1 cellular context compared by ENCODE assay signal in genomic region chr4:15928883-15929282, GRCh38.
TF ChIP-seq lines count a peak whose summit lies in the region.

No MANE protein-coding gene starts in this region.

TF ChIP-seq in HepG2, 621 proteins besides CTCF, POLR2A, EP300 and RAD21:
- TF ChIP-seq ZNF609 (CRISPR knock-in tag; IDR thresholded peaks at IDR 0.05; ENCODE audit: borderline replicate concordance), result no peak
- TF ChIP-seq ZNF761 (CRISPR knock-in tag; conservative IDR thresholded peaks at IDR 0.05), result no peak
- no peak for TF ChIP-seq TFE3 (CRISPR knock-in tag; IDR thresholded peaks at IDR 0.05)
- no peak for TF ChIP-seq NPAS2 (CRISPR knock-in tag; IDR thresholded peaks at IDR 0.05; ENCODE audit: borderline replicate concordance)
- TF ChIP-seq SIN3A (IDR thresholded peaks at IDR 0.05; ENCODE audit: borderline replicate concordance, low read depth, low read length), result no peak
- no peak for TF ChIP-seq ZNF318 (CRISPR knock-in tag; IDR thresholded peaks at IDR 0.05)
- TF ChIP-seq REXO4 (CRISPR knock-in tag; IDR thresholded peaks at IDR 0.05; ENCODE audit: borderline replicate concordance), result no peak
- no peak for TF ChIP-seq AKAP8 (CRISPR knock-in tag; IDR thresholded peaks at IDR 0.05)
- no peak for TF ChIP-seq RFX3 (CRISPR knock-in tag; IDR thresholded peaks at IDR 0.05)
- no peak for TF ChIP-seq SSRP1 (CRISPR knock-in tag; IDR thresholded peaks at IDR 0.05)
TF ChIP-seq in HepG2: peak in this region for 0.
